24 cellular contexts compared by ENCODE assay signal in genomic region chr7:12884856-12885440, GRCh38.
DNase-seq lines count a peak whose midpoint lies in the region; ATAC-seq and TF ChIP-seq lines count a peak whose summit lies in the region.
"Had no signal": no experiment of that assay in that cellular context is flagged by ENCODE, and none has a peak within 500 bp of the region (broad histone marks: within the 10 kb centered on the region; RNA-seq: fewer than 3 reads in every experiment).

No MANE protein-coding gene starts in this region.

- TF ChIP-seq CTCF in AG10803 (conservative IDR thresholded peaks at IDR 0.05; ENCODE audit: low read length) (no peak), fibroblast of lung (conservative IDR thresholded peaks at IDR 0.05 in 1 of 2, IDR thresholded peaks at IDR 0.05 in 1 of 2; ENCODE audit: low read depth in 1 of 2, low read length in 2 of 2) (no peak), breast epithelium (IDR thresholded peaks at IDR 0.05) (no peak)

- no peaks in the 10 kb centered on the region for H3K79me2 ChIP-seq in fibroblast of lung (ENCODE audit: control insufficient read depth, insufficient read depth, low read length)

- H3K4me1 ChIP-seq in fibroblast of lung (ENCODE audit: control insufficient read depth, extremely low read depth, insufficient read depth, low read length) (no peaks in the 10 kb centered on the region), breast epithelium (no peaks in the 10 kb centered on the region)

- H3K4me3 ChIP-seq in AG10803 (ENCODE audit: low read length) (no peak overlapping the region), fibroblast of lung (replicated peaks in 1 of 4; ENCODE audit: control extremely low read depth in 1 of 4, insufficient read depth in 1 of 4, low read depth in 3 of 4, low read length in 4 of 4) (no peak overlapping the region), breast epithelium (no peak overlapping the region)

- ATAC-seq in GM21381 (IDR thresholded peaks at IDR 0.05; ENCODE audit: unreplicated experiment): no peak
- ATAC-seq: CD8-positive, alpha-beta T cell; natural killer cell had no signal

- intact Hi-C loops in breast epithelium (cut with DNase I; ENCODE audit: low total_unique reads): no loop called here

- peak overlapping the region; percentile 1 for H3K4me2 ChIP-seq in fibroblast of lung (ENCODE audit: extremely low read depth, insufficient read depth, low read length)

- TF ChIP-seq POLR2A in breast epithelium (IDR thresholded peaks at IDR 0.05): no peak

- H3K9ac ChIP-seq in fibroblast of lung (ENCODE audit: insufficient read depth, low read length): no peak overlapping the region

- H3K36me3 ChIP-seq in fibroblast of lung (ENCODE audit: control insufficient read depth, insufficient read depth, low read length) (no peaks in the 10 kb centered on the region), breast epithelium (no peaks in the 10 kb centered on the region)

- H3K27ac ChIP-seq in fibroblast of lung (ENCODE audit: insufficient read depth, low read length): no peak overlapping the region
- H3K27ac ChIP-seq in breast epithelium: no peak overlapping the region

- H3K27me3 ChIP-seq in fibroblast of lung (ENCODE audit: control insufficient read depth, insufficient read depth, low read length): no peaks in the 10 kb centered on the region
- H3K27me3 ChIP-seq in breast epithelium: no peaks in the 10 kb centered on the region

- H2AFZ ChIP-seq in fibroblast of lung (ENCODE audit: low read length): no peak overlapping the region

- H3K9me3 ChIP-seq in fibroblast of lung (ENCODE audit: control insufficient read depth, insufficient read depth, low read depth, low read length) (no peaks in the 10 kb centered on the region), breast epithelium (no peaks in the 10 kb centered on the region)

- DNase-seq in AG10803 (ENCODE audit: low read depth) (peak; percentile 30), LHCN-M2 (ENCODE audit: low read depth) (peak; percentile 45), fibroblast of lung (ENCODE audit: low read depth in 2 of 2) (peak; percentile 20 to 65), non-pigmented ciliary epithelial cell (ENCODE audit: low read depth) (peak; percentile 17), NCI-H526 (lab: John Stamatoyannopoulos, UW) (no peak), retina (no peak), breast epithelium (ENCODE audit: low spot score in 2 of 2) (no peak)
- DNase-seq: activated CD4-positive, alpha-beta T cell treated with anti-CD3 and anti-CD28 coated beads, Interleukin-2, amount 50 U/mL, for 1 hour; activated CD8-positive, alpha-beta memory T cell treated with anti-CD3 and anti-CD28 coated beads, Interleukin-2, amount 50 U/mL, for 48 hours; activated naive CD4-positive, alpha-beta T cell treated with Interleukin-2 at 50 U/mL for 16 hours; anterior cingulate cortex; CD8-positive, alpha-beta T cell; hypothalamus; kidney; natural killer cell; NCI-H1092 treated with DMSO at 0.1 percent for 48 hours; NCI-H2081 treated with DMSO at 0.1 percent for 48 hours; NCI-H82; posterior cingulate gyrus; SHP77 treated with DMSO at 0.1 percent for 48 hours; stimulated activated CD4-positive, alpha-beta T cell treated with anti-CD3 and anti-CD28 coated beads, Interleukin-4, amount 100 ng/mL, for 4 hours; substantia nigra; T-helper 1 cell had no signal

- H4K20me1 ChIP-seq in fibroblast of lung (ENCODE audit: control insufficient read depth, extremely low read depth, insufficient read depth, low read length): no peaks in the 10 kb centered on the region

Comparison
In these comparisons a context has a peak if more than half of its experiments do, and no peak if none do; other contexts are left out.
1. DNase-seq: peak in AG10803 (single experiment), LHCN-M2 (single experiment), fibroblast of lung (2 of 2) and non-pigmented ciliary epithelial cell (single experiment); none in NCI-H526 (0 of 2), retina (single experiment) and breast epithelium (0 of 2).